16 cellular contexts compared by ENCODE assay signal in the genomic region with DNA sequence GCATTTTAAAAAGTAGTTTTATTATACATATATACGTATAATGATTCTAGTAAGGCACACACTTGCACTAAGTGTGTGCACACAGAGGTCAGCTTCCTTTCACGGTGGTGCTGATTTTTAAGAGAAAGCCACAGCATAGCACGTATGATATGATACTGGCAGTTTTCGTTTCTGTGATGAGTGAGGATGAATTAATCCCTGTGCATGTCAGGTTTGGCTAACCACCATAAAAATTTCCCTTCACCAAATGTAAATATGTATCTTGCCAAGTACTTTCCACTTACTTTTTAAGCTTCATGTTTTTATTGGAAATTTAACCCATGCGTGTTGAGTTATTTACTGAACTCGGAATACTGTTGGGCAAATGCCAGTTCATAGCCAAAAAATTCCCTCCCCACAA.
"Had no signal": no experiment of that assay in that cellular context is flagged by ENCODE, and none has a peak within 500 bp of the region (broad histone marks: within the 10 kb centered on the region; RNA-seq: fewer than 3 reads in every experiment).

No MANE protein-coding gene starts in this region.

- H3K27me3 ChIP-seq: heart left ventricle, ovary had no signal

- H3K27ac ChIP-seq: epithelial cell of prostate had no signal

- DNase-seq: activated CD4-positive, alpha-beta T cell treated with anti-CD3 and anti-CD28 coated beads, Interleukin-2, amount 10 ng/mL, durations not matched to agents 7 days and 5 days; activated CD4-positive, CD25-positive, alpha-beta regulatory T cell; activated naive CD8-positive, alpha-beta T cell treated with anti-CD3 and anti-CD28 coated beads for 36 hours; anterior cingulate cortex; cortex of kidney; effector memory CD8-positive, alpha-beta T cell; heart left ventricle; islet precursor cell; mesendoderm; ovary; SIG-M5; small intestine; T-helper 17 cell; trophoblast cell had no signal

- H3K4me3 ChIP-seq: heart left ventricle, ovary had no signal

- ATAC-seq: effector memory CD8-positive, alpha-beta T cell; heart left ventricle; stimulated activated memory B cell treated with anti-CD40 and anti-IgM and Interleukin-4, amounts not matched to agents 10 μg/mL and 1 μg/mL and 100 μg/mL, for 72 hours; T-helper 17 cell had no signal

- H3K9me3 ChIP-seq: heart left ventricle, ovary had no signal

- H3K36me3 ChIP-seq: heart left ventricle, ovary had no signal
